1 cellular context compared by ENCODE assay signal in genomic region chr6:43258807-43259686, GRCh38.
TF ChIP-seq lines count a peak whose summit lies in the region.

No MANE protein-coding gene starts in this region.

TF ChIP-seq in K562, 482 proteins besides CTCF, POLR2A, EP300 and RAD21:
- TF ChIP-seq ZNF408 (CRISPR knock-in tag; IDR thresholded peaks at IDR 0.05; ENCODE audit: low read depth) (no peak), FOXA3 (CRISPR knock-in tag; conservative IDR thresholded peaks at IDR 0.05 in 1 of 2, IDR thresholded peaks at IDR 0.05 in 1 of 2) (no peak), ZNF282 (CRISPR knock-in tag; IDR thresholded peaks at IDR 0.05) (no peak), EGR1 (conservative IDR thresholded peaks at IDR 0.05) (0 out of 2 replicates have a peak, but pooled peaks have one; percentile 7), PKNOX1 (IDR thresholded peaks at IDR 0.05) (no peak)
